Comparison of ENCODE assay signal across 8 cellular contexts in genomic region chr17:7583253-7584109, GRCh38. TPM values are rescaled to one million over a fixed set of nuclear protein-coding genes. Genes with fewer than 3 reads are reported as not detected.
DNase-seq lines count a peak whose midpoint lies in the region; ATAC-seq and TF ChIP-seq lines count a peak whose summit lies in the region.

Gene MPDU1, plus strand, starts transcription at chr17:7583852. Its CDS starts 11 bp downstream, at chr17:7583863.

- H3K4me3 ChIP-seq in BJ (ENCODE audit: low read depth, low read length): peak within 1 kb of the TSS; percentile 71
- peak within 1 kb of the TSS; percentile 60 to 100 for H3K4me3 ChIP-seq in left lung

- no peaks in the 10 kb centered on the region for H3K9me3 ChIP-seq in left lung

- intact Hi-C loops in dendritic cell treated with granulocyte-macrophage colony-stimulating factor and Interleukin-4, amounts not matched to agents 40 ng/mL and 50 ng/mL, for 4 days (cut with micrococcal nuclease): loop anchor here (5.0 kb wide), 1 partner anchor 259 kb away; no protein-coding TSS in a partner anchor
- intact Hi-C loops in left lung (cut with DNase I): no loop called here

- no peak for TF ChIP-seq CTCF in BJ (IDR thresholded peaks at IDR 0.05; ENCODE audit: insufficient read depth, low read depth, low read length)
- TF ChIP-seq CTCF in left lung (IDR thresholded peaks at IDR 0.05): peak in 1 of 2 donors; percentile 12

- H3K27ac ChIP-seq in left lung: peak within 1 kb of the TSS; percentile 97 to 98

- ATAC-seq in GM19324 (IDR thresholded peaks at IDR 0.05; ENCODE audit: low FRiP score, unreplicated experiment) (peak; percentile 86), HG03520 (IDR thresholded peaks at IDR 0.05; ENCODE audit: unreplicated experiment) (peak; percentile 62), left lung (peak; percentile 83)

- DNase-seq in BJ (ENCODE audit: low read depth) (peak; percentile 87), NCI-H748 treated with DMSO at 0.1 percent for 48 hours (lab: John Stamatoyannopoulos, UW) (peak; percentile 99), left lung (peak; percentile 97 to 98)
- peak; percentile 87 to 91 for DNase-seq in activated CD4-positive, alpha-beta T cell treated with anti-CD3 and anti-CD28 coated beads, Interleukin-2, amount 50 U/mL, for 24 hours (ENCODE audit: low read depth in 1 of 2, low spot score in 1 of 2)
- peak; percentile 90 to 94 for DNase-seq in stimulated activated CD4-positive, alpha-beta T cell treated with anti-CD3 and anti-CD28 coated beads, Interleukin-2, amount 100 ng/mL, for 48 hours

- peaks cover 6% of the 10 kb centered on the region for H3K36me3 ChIP-seq in BJ (ENCODE audit: control insufficient read depth, insufficient read depth, low read length)
- peaks cover 0 to 46% of the 10 kb centered on the region in 2 donors for H3K36me3 ChIP-seq in left lung

- CTCF ChIA-PET in BJ (lab: Yijun Ruan, JAX): interaction anchor here (0.7 to 1.7 kb wide), 6 partner anchors 9 to 104 kb away, joined by 3 to 8 read pairs (median 6); partner anchors contain the start of genes FXR2 and SENP3

- H3K27me3 ChIP-seq in BJ (ENCODE audit: control insufficient read depth, insufficient read depth, low read length): no peaks in the 10 kb centered on the region
- H3K27me3 ChIP-seq in left lung: no peaks in the 10 kb centered on the region

- peak within 1 kb of the TSS; percentile 97 for H3K4me3 Mint-ChIP-seq in dendritic cell treated with granulocyte-macrophage colony-stimulating factor and Interleukin-4, amounts not matched to agents 40 ng/mL and 50 ng/mL, for 4 days

- H3K27ac Mint-ChIP-seq in dendritic cell treated with granulocyte-macrophage colony-stimulating factor and Interleukin-4, amounts not matched to agents 40 ng/mL and 50 ng/mL, for 4 days: peak within 1 kb of the TSS; percentile 92

- H3K4me1 ChIP-seq in left lung: peaks cover 25 to 76% of the 10 kb centered on the region in 2 donors

- POLR2A ChIA-PET in BJ (lab: Charles Lee): interaction anchor here (0.5 to 1.1 kb wide), 4 partner anchors 10 to 407 kb away, joined by 3 to 16 read pairs (median 5); partner anchors contain the start of gene POLR2A

- H3K27me3 Mint-ChIP-seq in dendritic cell treated with granulocyte-macrophage colony-stimulating factor and Interleukin-4, amounts not matched to agents 40 ng/mL and 50 ng/mL, for 4 days: no peaks in the 10 kb centered on the region

- peaks cover 99% of the 10 kb centered on the region for H3K36me3 Mint-ChIP-seq in dendritic cell treated with granulocyte-macrophage colony-stimulating factor and Interleukin-4, amounts not matched to agents 40 ng/mL and 50 ng/mL, for 4 days (ENCODE audit: low read depth)

- H3K9me3 Mint-ChIP-seq in dendritic cell treated with granulocyte-macrophage colony-stimulating factor and Interleukin-4, amounts not matched to agents 40 ng/mL and 50 ng/mL, for 4 days: no peaks in the 10 kb centered on the region

- H3K4me1 Mint-ChIP-seq in dendritic cell treated with granulocyte-macrophage colony-stimulating factor and Interleukin-4, amounts not matched to agents 40 ng/mL and 50 ng/mL, for 4 days (ENCODE audit: low read depth): peaks cover 78% of the 10 kb centered on the region

RNA-seq across cellular contexts. Expression of gene MPDU1, which starts in this region (rescaled TPM):
- 142 and 174 TPM in 2 replicates for polyA plus RNA-seq in BJ (2011; rRNA removed)
- 32.9 and 94.4 TPM in 2 replicates for polyA minus RNA-seq in BJ (2011; rRNA and poly(A)+ RNA removed)
- 10 to 100 TPM; 81.4 to 87.5 TPM for total RNA-seq in left lung

Comparison
In these comparisons a context has a peak if more than half of its experiments do, and no peak if none do; other contexts are left out.
1. Peak in every context shown above with its lines: DNase-seq, ATAC-seq, H3K4me3 ChIP-seq and H3K27ac ChIP-seq.